ENCODE assay signal across 4 cellular contexts in the genomic region with DNA sequence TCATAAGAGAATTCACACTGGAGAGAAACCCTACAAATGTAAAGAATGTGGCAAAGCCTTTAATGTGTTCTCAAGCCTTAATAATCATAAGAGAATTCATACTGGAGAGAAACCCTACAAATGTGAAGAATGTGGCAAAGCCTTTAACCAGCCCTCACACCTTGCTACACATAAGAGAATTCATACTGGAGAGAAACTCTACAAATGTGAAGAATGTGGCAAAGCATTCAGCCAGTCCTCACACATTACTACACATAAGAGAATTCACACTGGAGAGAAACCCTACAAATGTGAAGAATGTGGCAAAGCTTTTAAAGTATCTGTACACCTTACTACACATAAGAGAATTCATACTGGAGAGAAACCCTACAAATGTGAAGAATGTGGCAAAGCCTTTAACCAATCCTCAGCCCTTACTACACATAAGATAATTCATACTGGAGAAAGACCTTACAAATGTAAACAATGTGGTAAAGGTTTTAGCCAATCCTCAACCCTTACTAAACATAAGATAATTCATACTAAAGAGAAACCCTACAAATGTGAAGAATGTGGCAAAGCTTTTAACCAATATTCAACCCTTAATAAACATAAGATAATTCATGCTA. TPM values are rescaled to one million over a fixed set of nuclear protein-coding genes. Genes with fewer than 3 reads are reported as not detected.
"Had no signal": no experiment of that assay in that cellular context is flagged by ENCODE, and none has a peak within 500 bp of the region (broad histone marks: within the 10 kb centered on the region; RNA-seq: fewer than 3 reads in every experiment).

No MANE protein-coding gene starts in this region.

RNA-seq across cellular contexts. Expression of a gene that starts 25.7 kb away (rescaled TPM):
- total RNA-seq: LHCN-M2, M059J, MCF 10A, NCI-H460 had no signal
